ENCODE assay signal across 14 cellular contexts in genomic region chr1:212261361-212261929, GRCh38. TPM values are rescaled to one million over a fixed set of nuclear protein-coding genes. Genes with fewer than 3 reads are reported as not detected.
DNase-seq lines count a peak whose midpoint lies in the region; ATAC-seq, FAIRE-seq and TF ChIP-seq lines count a peak whose summit lies in the region.
"Had no signal": no experiment of that assay in that cellular context is flagged by ENCODE, and none has a peak within 500 bp of the region (broad histone marks: within the 10 kb centered on the region; RNA-seq: fewer than 3 reads in every experiment).

No MANE protein-coding gene starts in this region.

- 0% methylated on average over 2 of the region's 2 CpGs for WGBS in K562 (ENCODE audit: insufficient coverage, low coverage, missing lambda C conversion rate)
- 38% methylated on average over 2 of the region's 2 CpGs for WGBS in liver

- H3K4me1 ChIP-seq in left ventricle myocardium inferior, result peaks cover 10% of the 10 kb centered on the region
- H3K4me1 ChIP-seq in K562 (replicated peaks in 1 of 2; ENCODE audit: control insufficient read depth in 2 of 2, insufficient read depth in 2 of 2, low read length in 2 of 2), result peaks cover 9 to 18% of the 10 kb centered on the region in 2 experiments
- H3K4me1 ChIP-seq in liver (ENCODE audit: control insufficient read depth in 4 of 4, insufficient read depth in 4 of 4, low read length in 3 of 4), result peaks cover 13 to 28% (median 18%) of the 10 kb centered on the region in 4 donors

- TF ChIP-seq RAD21 in K562 (CRISPR knock-in tag; conservative IDR thresholded peaks at IDR 0.05 in 1 of 2, IDR thresholded peaks at IDR 0.05 in 1 of 2) (peak; percentile 19 to 28; a peak in 3 of 4 replicates), liver (IDR thresholded peaks at IDR 0.05) (peak; percentile 71 to 82)

- H3K4me3 ChIP-seq in left ventricle myocardium inferior (no peak overlapping the region), K562 (no peak overlapping the region), liver (ENCODE audit: low read depth in 1 of 3, low read length in 3 of 3) (no peak overlapping the region)
- H3K4me3 ChIP-seq: left lung had no signal

- no peak overlapping the region; the same call in 1 of the 2 replicates for H3K4me2 ChIP-seq in K562 (ENCODE audit: insufficient read depth, low read length)

- no peaks in the 10 kb centered on the region for H3K27me3 ChIP-seq in left ventricle myocardium inferior (ENCODE audit: low read depth)
- H3K27me3 ChIP-seq in K562 (ENCODE audit: control insufficient read depth in 2 of 2, insufficient read depth in 2 of 2, low read length in 2 of 2), result no peaks in the 10 kb centered on the region
- no peaks in the 10 kb centered on the region for H3K27me3 ChIP-seq in liver (ENCODE audit: control insufficient read depth in 4 of 4, insufficient read depth in 4 of 4, low read length in 3 of 4)
- H3K27me3 ChIP-seq: left lung had no signal

- intact Hi-C loops in left ventricle myocardium inferior (cut with micrococcal nuclease), result no loop called here
- intact Hi-C loops in cardiac septum (cut with DNase I), result no loop called here
- intact Hi-C loops in K562 (cut with micrococcal nuclease), result loop anchor here (1.0 kb wide), 1 partner anchor 24 kb away; the partner anchor contains the start of gene PPP2R5A

- POLR2A ChIA-PET in K562 (lab: Yijun Ruan, JAX), result interaction anchor here (0.5 to 1.6 kb wide), 11 partner anchors 9 to 614 kb away, joined by 3 to 10 read pairs (median 4); partner anchors contain the start of gene PPP2R5A

- no peak for TF ChIP-seq POLR2A in K562 (conservative IDR thresholded peaks at IDR 0.05)

- H3K36me3 ChIP-seq in left ventricle myocardium inferior, result no peaks in the 10 kb centered on the region
- no peaks in the 10 kb centered on the region for H3K36me3 ChIP-seq in K562 (ENCODE audit: control insufficient read depth, insufficient read depth, low read length)
- no peaks in the 10 kb centered on the region for H3K36me3 ChIP-seq in liver (ENCODE audit: control insufficient read depth in 4 of 4, insufficient read depth in 3 of 4, low read depth in 1 of 4, low read length in 3 of 4)
- H3K36me3 ChIP-seq: left lung had no signal

- H3K9ac ChIP-seq in K562 (ENCODE audit: insufficient read depth in 1 of 2, low read depth in 2 of 2, low read length in 2 of 2) (no peak overlapping the region), liver (ENCODE audit: low read depth in 1 of 2, low read length in 2 of 2) (no peak overlapping the region)

- H3K9me3 ChIP-seq in left ventricle myocardium inferior (replicated peaks) (no peaks in the 10 kb centered on the region), K562 (replicated peaks; ENCODE audit: control insufficient read depth, insufficient read depth, low read depth, low read length) (no peaks in the 10 kb centered on the region), liver (ENCODE audit: control insufficient read depth in 4 of 4, low read length in 3 of 4) (no peaks in the 10 kb centered on the region)
- H3K9me3 ChIP-seq: left lung had no signal

- H3K9me1 ChIP-seq in K562 (ENCODE audit: control insufficient read depth, insufficient read depth, low read length), result no peaks in the 10 kb centered on the region

- TF ChIP-seq CTCF in left ventricle myocardium inferior (IDR thresholded peaks at IDR 0.05; ENCODE audit: borderline replicate concordance), result peak; percentile 7
- peak; percentile 11 to 35 (median 17); a peak in 3 of 6 replicates for TF ChIP-seq CTCF in K562 (IDR thresholded peaks at IDR 0.05 in 2 of 3, conservative IDR thresholded peaks at IDR 0.05 in 1 of 3; ENCODE audit: insufficient read depth in 2 of 3, low read depth in 1 of 3, low read length in 3 of 3)
- TF ChIP-seq CTCF in liver (IDR thresholded peaks at IDR 0.05; ENCODE audit: low read depth, low read length, missing input control), result peak; percentile 32

- DNase-seq in left ventricle myocardium inferior (no peak), cardiac septum (ENCODE audit: low spot score) (no peak), K562 (ENCODE audit: extremely low read depth in 1 of 4, low spot score in 3 of 4) (peak; percentile 47 to 81 (median 66)), hypothalamus (lab: John Stamatoyannopoulos, UW) (no peak), nucleus accumbens (lab: John Stamatoyannopoulos, UW) (no peak), DMS153 treated with DMSO at 0.1 percent for 48 hours (lab: John Stamatoyannopoulos, UW; ENCODE audit: unreplicated experiment) (no peak)
- DNase-seq: AML-193, anterior cingulate cortex, cortex of kidney, left lung, NCI-H187 treated with DMSO at 0.1 percent for 48 hours, NCI-H524 treated with DMSO at 0.1 percent for 48 hours had no signal

- H4K20me1 ChIP-seq in K562 (replicated peaks; ENCODE audit: control insufficient read depth, insufficient read depth, low read length), result no peaks in the 10 kb centered on the region

- FAIRE-seq in K562 (lab: Jason Lieb, UNC), result peak; percentile 82

- in situ Hi-C loops in K562 (cut with MboI), result no loop called here

- no peak overlapping the region for H3K27ac ChIP-seq in left ventricle myocardium inferior (replicated peaks)
- no peak overlapping the region for H3K27ac ChIP-seq in K562 (ENCODE audit: extremely low read depth, low read depth, low read length)
- peak overlapping the region; percentile 62 to 86 for H3K27ac ChIP-seq in liver (ENCODE audit: low read depth in 1 of 2, low read length in 2 of 2)
- H3K27ac ChIP-seq: left lung had no signal

- peak; percentile 74 for TF ChIP-seq EP300 in K562 (IDR thresholded peaks at IDR 0.05; ENCODE audit: low read length)

- CTCF ChIA-PET in K562 (lab: Yijun Ruan, JAX; ENCODE audit: low intra/inter-chr PET ratio), result interaction anchor here (0.7 kb wide), 1 partner anchor 24 kb away, joined by 3 read pairs; no protein-coding TSS in a partner anchor

- ATAC-seq in K562, result peak; percentile 98
- ATAC-seq in GM18867 (IDR thresholded peaks at IDR 0.05; ENCODE audit: unreplicated experiment), result no peak

- no TSS peak for BruUV-seq in K562 (replicated peaks; lab: Mats Ljungman, UMichigan)

- no peaks in the 10 kb centered on the region for H3K79me2 ChIP-seq in K562 (ENCODE audit: control insufficient read depth, insufficient read depth, low read length)

- H2AFZ ChIP-seq in K562 (ENCODE audit: low read depth, low read length), result no peak overlapping the region

TF ChIP-seq in K562, 482 proteins besides CTCF, POLR2A, EP300 and RAD21 (continues in another document):
- TF ChIP-seq ATF3 (IDR thresholded peaks at IDR 0.05), result no peak
- no peak for TF ChIP-seq ATF3 (CRISPR knock-in tag; conservative IDR thresholded peaks at IDR 0.05)
- no peak for TF ChIP-seq CSDE1 (IDR thresholded peaks at IDR 0.05)
- TF ChIP-seq BCL6 (CRISPR knock-in tag; IDR thresholded peaks at IDR 0.05), result no peak
- TF ChIP-seq SETDB1 (IDR thresholded peaks at IDR 0.05; ENCODE audit: low read length), result no peak

TF ChIP-seq in liver, 16 proteins besides CTCF, POLR2A, EP300 and RAD21 (continues in another document):
- TF ChIP-seq YY1 (IDR thresholded peaks at IDR 0.05) (peak; percentile 25), SP1 (IDR thresholded peaks at IDR 0.05) (peak; percentile 77), GABPA (IDR thresholded peaks at IDR 0.05 in 1 of 2, conservative IDR thresholded peaks at IDR 0.05 in 1 of 2) (peak in 1 of 2 donors; percentile 20), HNF4G (IDR thresholded peaks at IDR 0.05) (no peak), HNF4A (conservative IDR thresholded peaks at IDR 0.05) (peak; percentile 71 to 79), TAF1 (conservative IDR thresholded peaks at IDR 0.05) (no peak), JUND (IDR thresholded peaks at IDR 0.05) (peak in 1 of 2 donors; percentile 58), FOXA1 (IDR thresholded peaks at IDR 0.05) (peak; percentile 28), MAX (IDR thresholded peaks at IDR 0.05) (peak; percentile 78), NR2F2 (IDR thresholded peaks at IDR 0.05) (peak; percentile 42), FOXA2 (IDR thresholded peaks at IDR 0.05) (peak; percentile 23)

RNA-seq across cellular contexts. Expression of gene PPP2R5A, which starts 23.8 kb away (rescaled TPM):
- 69.3 TPM for total RNA-seq in left ventricle myocardium inferior
- 68.1 TPM for total RNA-seq in cardiac septum
- total RNA-seq in K562 (2011; cell fraction: chromatin; rRNA removed; ENCODE audit: low replicate concordance), result 22.5 and 38.1 TPM in 2 replicates
- total RNA-seq in K562 (2011; cell fraction: nucleolus; rRNA removed), result 17.6 and 18.8 TPM in 2 replicates
- total RNA-seq in K562 (2011; cell fraction: nucleoplasm; rRNA removed), result 24.0 and 38.3 TPM in 2 replicates
- 57.2 and 59.8 TPM in 2 replicates for total RNA-seq in K562 (2014; rRNA removed)
- 64.3 and 73.5 TPM in 2 replicates for total RNA-seq in K562 (2014; rRNA removed; fragmentation: Illumina TruSeq; extraction: Trizol)
- 66.1 and 69.6 TPM in 2 replicates for total RNA-seq in K562 (2015; rRNA removed; fragmentation: Illumina TruSeq; extraction: Trizol)
- total RNA-seq in K562 (2021), result 70.9 and 71.1 TPM in 2 replicates
- 79.3 and 106 TPM in 2 replicates for polyA plus RNA-seq in K562 (2011; rRNA removed)
- 37.4 and 45.8 TPM in 2 replicates for polyA plus RNA-seq in K562 (2011; cell fraction: cytosol; rRNA removed)
- polyA plus RNA-seq in K562 (2011; cell fraction: nucleus; rRNA removed), result 26.6 and 37.4 TPM in 2 replicates
- 45.3 and 51.5 TPM in 2 replicates for polyA plus RNA-seq in K562 (2012)
- polyA plus RNA-seq in K562 (2014; fragmentation: Illumina TruSeq; extraction: Trizol), result 62.9 and 71.3 TPM in 2 replicates
- 10 to 100 TPM; 26.9 to 31.2 TPM for polyA plus RNA-seq in K562 (2014; fragmentation: Nextera tagmentation; extraction: Ambion mirVana)
- 53.8 and 62.2 TPM in 2 replicates for polyA plus RNA-seq in K562 (2014; rRNA removed)
- polyA minus RNA-seq in K562 (2011; rRNA and poly(A)+ RNA removed), result 59.4 and 61.4 TPM in 2 replicates
- polyA minus RNA-seq in K562 (2011; cell fraction: cytosol; rRNA and poly(A)+ RNA removed), result 33.0 and 37.2 TPM in 2 replicates
- polyA minus RNA-seq in K562 (2011; cell fraction: nucleus; rRNA and poly(A)+ RNA removed), result 25.4 and 30.1 TPM in 2 replicates
- 10 to 100 TPM; 29.5 to 40.7 TPM for total RNA-seq in liver
- 10 to 100 TPM; 22.9 to 27.4 TPM for polyA plus RNA-seq in liver

Comparison
In these comparisons a context has a peak if more than half of its experiments do, and no peak if none do; other contexts are left out.
1. DNase-seq: peak in K562 (4 of 4); none in left ventricle myocardium inferior (single experiment), cardiac septum (single experiment), hypothalamus (0 of 51), nucleus accumbens (0 of 56) and DMS153 treated with DMSO at 0.1 percent for 48 hours (single experiment).
2. H3K27ac ChIP-seq: peak in liver (2 of 2); none in left ventricle myocardium inferior (single experiment) and K562 (single experiment).
3. Peak in every context shown above with its lines, with median percentiles within 50 percentile points of each other: CTCF ChIP-seq.